ENCODE assay signal across 8 cellular contexts in genomic region chr5:150485770-150486401, GRCh38. TPM values are rescaled to one million over a fixed set of nuclear protein-coding genes. Genes with fewer than 3 reads are reported as not detected.
DNase-seq lines count a peak whose midpoint lies in the region; ATAC-seq and TF ChIP-seq lines count a peak whose summit lies in the region.

No MANE protein-coding gene starts in this region.

- no peak for TF ChIP-seq CTCF in CD14-positive monocyte (IDR thresholded peaks at IDR 0.05)
- TF ChIP-seq CTCF in left lung (IDR thresholded peaks at IDR 0.05), result no peak

- no peaks in the 10 kb centered on the region for H3K27me3 ChIP-seq in left lung

- H3K27ac ChIP-seq in left lung, result peak overlapping the region; percentile 93 to 97

- DNase-seq in CD14-positive monocyte (ENCODE audit: low spot score) (no peak), HCEC 1CT (peak; percentile 38), T-helper 17 cell (peak; percentile 10 to 13 (median 13)), cerebellum (ENCODE audit: low spot score) (peak; percentile 68), left lung (peak; percentile 70 to 91), NCI-H2107 (lab: John Stamatoyannopoulos, UW) (no peak)
- DNase-seq in stimulated activated CD4-positive, alpha-beta T cell treated with anti-CD3 and anti-CD28 coated beads, Interleukin-4, amount 100 ng/mL, for 48 hours (ENCODE audit: low read depth in 2 of 2), result peak; percentile 23 to 24

- intact Hi-C loops in CD14-positive monocyte (cut with micrococcal nuclease), result loop anchor here in 1 of 2 donors (5.0 kb wide), 1 partner anchor 39 kb away; the partner anchor contains the start of gene RPS14
- intact Hi-C loops in left lung (cut with DNase I), result no loop called here

- H3K36me3 ChIP-seq in left lung, result peaks cover 0 to 8% of the 10 kb centered on the region in 2 donors

- ATAC-seq in T-helper 17 cell, result peak; percentile 22
- peak; percentile 31 for ATAC-seq in left lung
- no peak for ATAC-seq in HG03108 (IDR thresholded peaks at IDR 0.05; ENCODE audit: unreplicated experiment)

- H3K4me1 Mint-ChIP-seq in CD14-positive monocyte (peaks cover 55% of the 10 kb centered on the region), T-helper 17 cell (peaks cover 18% of the 10 kb centered on the region)

- no peaks in the 10 kb centered on the region for H3K9me3 Mint-ChIP-seq in CD14-positive monocyte

- H3K27me3 Mint-ChIP-seq in CD14-positive monocyte (ENCODE audit: low read depth in 3 of 3) (peaks cover 0 to 7% (median 3%) of the 10 kb centered on the region in 3 donors), T-helper 17 cell (peaks cover 38% of the 10 kb centered on the region)

- H3K27ac Mint-ChIP-seq in CD14-positive monocyte, result peak overlapping the region in 6 of 7 donors; percentile 28 to 89 (median 72)
- no peak overlapping the region for H3K27ac Mint-ChIP-seq in T-helper 17 cell

- H3K4me3 Mint-ChIP-seq in CD14-positive monocyte, result peak overlapping the region; percentile 77 to 84
- peak overlapping the region; percentile 86 for H3K4me3 Mint-ChIP-seq in T-helper 17 cell

- H3K36me3 Mint-ChIP-seq in CD14-positive monocyte, result peaks cover 0 to 4% of the 10 kb centered on the region in 2 donors
- peaks cover 6% of the 10 kb centered on the region for H3K36me3 Mint-ChIP-seq in T-helper 17 cell (ENCODE audit: low read depth)

- peak overlapping the region; percentile 65 to 85 for H3K4me3 ChIP-seq in left lung

- H3K9me3 ChIP-seq in T-helper 17 cell (ENCODE audit: control insufficient read depth, low read length, poor library complexity, severe bottlenecking) (no peaks in the 10 kb centered on the region), left lung (no peaks in the 10 kb centered on the region)

- peaks cover 41 to 54% of the 10 kb centered on the region in 2 donors for H3K4me1 ChIP-seq in left lung

RNA-seq across cellular contexts. Expression of gene NDST1, which starts 22.0 kb away (rescaled TPM):
- 1 to 10 TPM; 7.0 to 7.5 TPM for polyA plus RNA-seq in CD14-positive monocyte
- total RNA-seq in T-helper 17 cell (10 to 100 TPM in 1 of 2 donors, 1 to 10 TPM in 1; 2.2 to 13.7 TPM), cerebellum (30.8 TPM), left lung (100 to 1,000 TPM in 1 of 2 donors, 10 to 100 TPM in 1; 89.3 to 100 TPM)

RNA-seq across cellular contexts. Expression of gene RPS14, which starts 36.3 kb away (rescaled TPM):
- polyA plus RNA-seq in CD14-positive monocyte, result 1,000 to 10,000 TPM; 2,768 to 3,499 TPM
- total RNA-seq in T-helper 17 cell, result 1,000 to 10,000 TPM; 3,455 to 4,953 TPM
- total RNA-seq in cerebellum, result 1,114 TPM
- total RNA-seq in left lung, result 1,000 to 10,000 TPM; 1,428 to 1,504 TPM

Comparison
In these comparisons a context has a peak if more than half of its experiments do, and no peak if none do; other contexts are left out.
1. DNase-seq: peak in HCEC 1CT (single experiment), T-helper 17 cell (3 of 3), cerebellum (single experiment), left lung (2 of 2) and stimulated activated CD4-positive, alpha-beta T cell treated with anti-CD3 and anti-CD28 coated beads, Interleukin-4, amount 100 ng/mL, for 48 hours (2 of 2); none in CD14-positive monocyte (single experiment) and NCI-H2107 (single experiment).